8 cellular contexts compared by ENCODE assay signal in the genomic region with DNA sequence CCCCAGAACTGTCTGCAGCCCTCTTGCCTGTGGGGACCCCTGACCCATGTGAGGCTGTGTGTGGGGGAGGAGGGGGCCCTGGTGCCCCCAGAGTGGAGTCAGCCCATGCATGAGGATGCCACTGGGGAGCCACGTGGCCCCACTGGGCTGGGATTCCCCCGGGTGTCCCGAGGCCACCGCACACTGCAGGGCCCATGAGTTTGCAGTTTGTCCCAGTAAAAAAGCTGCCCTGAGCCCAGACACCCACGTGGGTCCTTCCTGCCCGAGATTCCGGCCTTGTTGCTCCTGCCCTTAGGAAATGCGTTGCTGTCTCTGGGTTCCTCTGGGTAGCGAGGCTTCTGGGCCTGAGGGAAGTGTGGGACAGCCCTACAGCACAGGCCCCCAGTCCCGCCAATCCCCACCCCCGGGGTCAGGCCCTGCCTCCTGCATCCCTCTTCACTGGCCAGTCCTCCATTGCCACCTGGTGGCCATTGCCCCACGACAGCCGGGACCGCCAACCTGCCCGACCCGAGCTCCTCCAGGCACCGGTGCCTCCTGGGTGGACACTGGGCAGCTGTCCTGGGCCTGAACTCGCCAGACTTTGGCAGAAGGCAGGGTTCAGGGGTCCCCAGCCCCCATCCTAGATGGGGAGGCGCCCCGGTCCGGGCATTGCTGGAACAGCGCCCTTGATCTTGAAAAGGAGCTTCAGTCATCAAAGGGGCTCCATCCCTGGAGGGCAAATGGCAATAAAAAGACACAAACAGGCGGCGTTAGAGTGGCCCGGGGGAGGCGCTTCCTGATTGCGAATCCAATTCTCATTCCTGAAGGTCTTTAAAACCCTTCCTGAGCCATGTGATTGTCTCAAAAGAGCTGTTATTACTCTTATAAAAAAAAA. TPM values are rescaled to one million over a fixed set of nuclear protein-coding genes. Genes with fewer than 3 reads are reported as not detected.
A peak's percentile ranks its signal among the peaks of the same experiment; 100 is the strongest.
DNase-seq lines count a peak whose midpoint lies in the region; ATAC-seq, FAIRE-seq and TF ChIP-seq lines count a peak whose summit lies in the region.
"Had no signal": no experiment of that assay in that cellular context is flagged by ENCODE, and none has a peak within 500 bp of the region (broad histone marks: within the 10 kb centered on the region; RNA-seq: fewer than 3 reads in every experiment).

No MANE protein-coding gene starts in this region.

- no peak for TF ChIP-seq POLR2A in GM12892 (IDR thresholded peaks at IDR 0.05; ENCODE audit: low read depth, low read length)

- H3K9ac ChIP-seq in liver (ENCODE audit: low read depth in 1 of 2, low read length in 2 of 2), result no peak overlapping the region

- H3K36me3 ChIP-seq in liver (ENCODE audit: control insufficient read depth in 4 of 4, insufficient read depth in 3 of 4, low read depth in 1 of 4, low read length in 3 of 4), result no peaks in the 10 kb centered on the region

- peak; percentile 81 for TF ChIP-seq CTCF in liver (IDR thresholded peaks at IDR 0.05; ENCODE audit: low read depth, low read length, missing input control)

- WGBS in liver, result 9% methylated on average over 27 of the region's 27 CpGs

- H3K27ac ChIP-seq in liver (ENCODE audit: low read depth in 1 of 2, low read length in 2 of 2), result no peak overlapping the region

- H3K27me3 ChIP-seq in liver (ENCODE audit: control insufficient read depth in 4 of 4, insufficient read depth in 4 of 4, low read length in 3 of 4), result peaks cover 0 to 3% (median 0%) of the 10 kb centered on the region in 4 donors

- peaks cover 0 to 3% (median 1%) of the 10 kb centered on the region in 4 donors for H3K4me1 ChIP-seq in liver (ENCODE audit: control insufficient read depth in 4 of 4, insufficient read depth in 4 of 4, low read length in 3 of 4)

- FAIRE-seq in GM12892 (lab: Jason Lieb, UNC), result no peak

- no peak overlapping the region for H3K4me3 ChIP-seq in liver (ENCODE audit: low read depth in 1 of 3, low read length in 3 of 3)

- no peaks in the 10 kb centered on the region for H3K9me3 ChIP-seq in liver (ENCODE audit: control insufficient read depth in 4 of 4, low read length in 3 of 4)

- peak; percentile 92 to 95 for TF ChIP-seq RAD21 in liver (IDR thresholded peaks at IDR 0.05)

- peak; percentile 89 for DNase-seq in GM12892 (ENCODE audit: insufficient read length)
- peak; percentile 8 for DNase-seq in NCI-H2227 treated with DMSO at 0.1 percent for 48 hours (lab: John Stamatoyannopoulos, UW)
- peak; percentile 74 for DNase-seq in activated CD4-positive, alpha-beta T cell treated with anti-CD3 and anti-CD28 coated beads, Interleukin-2, amount 50 U/mL, for 1 hour
- peak; percentile 15 for DNase-seq in dedifferentiated amniotic fluid mesenchymal stem cell (ENCODE audit: extremely low spot score)
- DNase-seq in stimulated activated CD4-positive, alpha-beta T cell treated with anti-CD3 and anti-CD28 coated beads, TNF-alpha, amount 100 ng/mL, for 48 hours (ENCODE audit: low read depth in 3 of 3), result peak; percentile 37 to 54 (median 47)

- ATAC-seq in GM19328 (IDR thresholded peaks at IDR 0.05; ENCODE audit: unreplicated experiment), result no peak

TF ChIP-seq in liver, 16 proteins besides CTCF, POLR2A, EP300 and RAD21:
- no peak for TF ChIP-seq TAF1 (conservative IDR thresholded peaks at IDR 0.05)
- TF ChIP-seq NR2F2 (IDR thresholded peaks at IDR 0.05), result peak; percentile 81
- no peak for TF ChIP-seq EGR1 (IDR thresholded peaks at IDR 0.05; ENCODE audit: low read depth in 2 of 2)
- no peak for TF ChIP-seq RXRA (IDR thresholded peaks at IDR 0.05)
- no peak for TF ChIP-seq ATF3 (IDR thresholded peaks at IDR 0.05)

RNA-seq across cellular contexts. Expression of gene C14orf180, which starts 15.6 kb away (rescaled TPM):
- not detected for polyA plus RNA-seq in GM12892 (2012; ENCODE audit: missing spikeins)
- 1 to 10 TPM in 1 of 2 donors, under 1 TPM in 1; 0.09 to 2.8 TPM for total RNA-seq in liver
- 1 to 10 TPM; 3.0 to 4.0 TPM for polyA plus RNA-seq in liver
- total RNA-seq: mononuclear cell had no signal

RNA-seq across cellular contexts. Expression of gene TMEM179, which starts 40.6 kb away (rescaled TPM):
- not detected for polyA plus RNA-seq in GM12892 (2012; ENCODE audit: missing spikeins)
- under 1 TPM in 1 of 2 donors, not detected in 1; 0.37 TPM for total RNA-seq in liver
- polyA plus RNA-seq in liver, result under 1 TPM in 1 of 2 donors, not detected in 1; 0.12 TPM
- total RNA-seq: mononuclear cell had no signal

Comparison
In these comparisons a context has a peak if more than half of its experiments do, and no peak if none do; other contexts are left out.
1. DNase-seq: peak in every context shown above with its lines; median percentile 89 in GM12892; 74 in activated CD4-positive, alpha-beta T cell treated with anti-CD3 and anti-CD28 coated beads, Interleukin-2, amount 50 U/mL, for 1 hour; 47 in stimulated activated CD4-positive, alpha-beta T cell treated with anti-CD3 and anti-CD28 coated beads, TNF-alpha, amount 100 ng/mL, for 48 hours; 15 in dedifferentiated amniotic fluid mesenchymal stem cell; 8 in NCI-H2227 treated with DMSO at 0.1 percent for 48 hours.